22 cellular contexts compared by ENCODE assay signal in genomic region chr7:122148878-122149277, GRCh38.
"Had no signal": no experiment of that assay in that cellular context is flagged by ENCODE, and none has a peak within 500 bp of the region (broad histone marks: within the 10 kb centered on the region; RNA-seq: fewer than 3 reads in every experiment).

No MANE protein-coding gene starts in this region.

- H3K27ac Mint-ChIP-seq: activated B cell treated with CpG ODN at 0.5 μM for 24 hours; activated CD4-positive, alpha-beta memory T cell treated with anti-CD3 and anti-CD28 coated beads for 36 hours; activated CD4-positive, alpha-beta T cell treated with anti-CD3 and anti-CD28 coated beads, Interleukin-2, amount 10 ng/mL, durations not matched to agents 24 days and 14 days; activated naive CD4-positive, alpha-beta T cell treated with anti-CD3 and anti-CD28 coated beads, Interleukin-2, amount 10 ng/mL, durations not matched to agents 7 days and 5 days; activated naive CD8-positive, alpha-beta T cell treated with anti-CD3 and anti-CD28 coated beads for 36 hours; T-helper 17 cell had no signal

- H3K9me3 Mint-ChIP-seq: activated B cell treated with CpG ODN at 0.5 μM for 24 hours; activated CD4-positive, alpha-beta memory T cell treated with anti-CD3 and anti-CD28 coated beads for 36 hours; activated naive CD4-positive, alpha-beta T cell treated with anti-CD3 and anti-CD28 coated beads, Interleukin-2, amount 10 ng/mL, durations not matched to agents 7 days and 5 days; activated naive CD8-positive, alpha-beta T cell treated with anti-CD3 and anti-CD28 coated beads for 36 hours; activated T-cell treated with anti-CD3 and anti-CD28 coated beads, Interleukin-2, amount 50 U/mL, for 4 hours had no signal

- H3K4me3 Mint-ChIP-seq: activated B cell treated with CpG ODN at 0.5 μM for 24 hours; activated CD4-positive, alpha-beta memory T cell treated with anti-CD3 and anti-CD28 coated beads for 36 hours; activated CD4-positive, alpha-beta T cell treated with anti-CD3 and anti-CD28 coated beads, Interleukin-2, amount 10 ng/mL, durations not matched to agents 24 days and 14 days; activated naive CD4-positive, alpha-beta T cell treated with anti-CD3 and anti-CD28 coated beads, Interleukin-2, amount 10 ng/mL, durations not matched to agents 7 days and 5 days; activated naive CD8-positive, alpha-beta T cell treated with anti-CD3 and anti-CD28 coated beads for 36 hours; activated T-cell treated with anti-CD3 and anti-CD28 coated beads, Interleukin-2, amount 50 U/mL, for 4 hours; T-helper 17 cell had no signal

- H3K27ac ChIP-seq: brain microvascular endothelial cell, cardiac muscle cell, SJSA1 had no signal

- DNase-seq: activated B cell treated with CpG ODN at 0.5 μM for 24 hours; activated CD4-positive, alpha-beta memory T cell treated with anti-CD3 and anti-CD28 coated beads for 36 hours; activated CD4-positive, alpha-beta T cell treated with anti-CD3 and anti-CD28 coated beads for 1 hour; activated CD4-positive, alpha-beta T cell treated with anti-CD3 and anti-CD28 coated beads, Interleukin-2, amount 10 ng/mL, durations not matched to agents 24 days and 14 days; activated CD8-positive, alpha-beta memory T cell treated with anti-CD3 and anti-CD28 coated beads for 24 hours; activated gamma-delta T cell; activated naive CD4-positive, alpha-beta T cell treated with anti-CD3 and anti-CD28 coated beads, Interleukin-2, amount 10 ng/mL, durations not matched to agents 7 days and 5 days; activated naive CD8-positive, alpha-beta T cell treated with anti-CD3 and anti-CD28 coated beads for 36 hours; activated T-cell treated with anti-CD3 and anti-CD28 coated beads, Interleukin-2, amount 50 U/mL, for 4 hours; brain microvascular endothelial cell; NCI-H1105; NCI-H1436 treated with DMSO at 0.1 percent for 48 hours; NCI-H187; NCI-H2081; NCI-H510A treated with DMSO at 0.1 percent for 48 hours; NCI-H69; PC-3; SHP77; T-helper 17 cell; T-helper 9 cell had no signal

- H3K4me1 ChIP-seq: SJSA1 had no signal

- ATAC-seq: activated T-cell treated with anti-CD3 and anti-CD28 coated beads, Interleukin-2, amount 50 U/mL, for 4 hours; PC-3; T-helper 17 cell had no signal

- H3K36me3 ChIP-seq: brain microvascular endothelial cell, cardiac muscle cell, SJSA1 had no signal

- H3K9me3 ChIP-seq: SJSA1 had no signal

- H3K36me3 Mint-ChIP-seq: activated CD4-positive, alpha-beta memory T cell treated with anti-CD3 and anti-CD28 coated beads for 36 hours; activated naive CD4-positive, alpha-beta T cell treated with anti-CD3 and anti-CD28 coated beads, Interleukin-2, amount 10 ng/mL, durations not matched to agents 7 days and 5 days; activated naive CD8-positive, alpha-beta T cell treated with anti-CD3 and anti-CD28 coated beads for 36 hours had no signal

- H3K4me3 ChIP-seq: cardiac muscle cell, SJSA1 had no signal

- H3K27me3 ChIP-seq: brain microvascular endothelial cell, cardiac muscle cell had no signal
